15 cellular contexts compared by ENCODE assay signal in genomic region chr15:55990516-55990915, GRCh38. TPM values are rescaled to one million over a fixed set of nuclear protein-coding genes. Genes with fewer than 3 reads are reported as not detected.
DNase-seq lines count a peak whose midpoint lies in the region; ATAC-seq and TF ChIP-seq lines count a peak whose summit lies in the region.
"Had no signal": no experiment of that assay in that cellular context is flagged by ENCODE, and none has a peak within 500 bp of the region (broad histone marks: within the 10 kb centered on the region; RNA-seq: fewer than 3 reads in every experiment).

No MANE protein-coding gene starts in this region.

- no peak overlapping the region for H3K27ac Mint-ChIP-seq in CD4-positive, alpha-beta T cell
- no peak overlapping the region for H3K27ac Mint-ChIP-seq in immature natural killer cell
- peak overlapping the region in 1 of 8 donors; percentile 48 for H3K27ac Mint-ChIP-seq in CD8-positive, alpha-beta memory T cell

- H3K36me3 Mint-ChIP-seq in CD4-positive, alpha-beta T cell (ENCODE audit: low read depth), result peaks cover 7% of the 10 kb centered on the region
- H3K36me3 Mint-ChIP-seq in immature natural killer cell, result peaks cover 3 to 8% (median 5%) of the 10 kb centered on the region in 3 donors
- peaks cover 2 to 5% (median 3%) of the 10 kb centered on the region in 3 donors for H3K36me3 Mint-ChIP-seq in CD8-positive, alpha-beta memory T cell

- peaks cover 5% of the 10 kb centered on the region for H3K9me3 Mint-ChIP-seq in CD4-positive, alpha-beta T cell
- H3K9me3 Mint-ChIP-seq in immature natural killer cell, result no peaks in the 10 kb centered on the region
- H3K9me3 Mint-ChIP-seq in CD8-positive, alpha-beta memory T cell, result peaks cover 0 to 2% (median 0%) of the 10 kb centered on the region in 5 donors

- peaks cover 21% of the 10 kb centered on the region for H3K4me1 ChIP-seq in RWPE2 (ENCODE audit: insufficient read depth, poor library complexity, severe bottlenecking)
- H3K4me1 ChIP-seq in vagina, result peaks cover 30% of the 10 kb centered on the region
- H3K4me1 ChIP-seq in CD8-positive, alpha-beta memory T cell (ENCODE audit: insufficient read depth, low read length), result no peaks in the 10 kb centered on the region

- POLR2A ChIA-PET in CD4-positive, alpha-beta T cell (lab: Charles Lee), result no interaction called here
- POLR2A ChIA-PET in CD8-positive, alpha-beta memory T cell (lab: Charles Lee), result no interaction called here

- CTCF ChIA-PET in CD4-positive, alpha-beta T cell (lab: Charles Lee), result no interaction called here
- CTCF ChIA-PET in CD8-positive, alpha-beta memory T cell (lab: Charles Lee), result no interaction called here

- DNase-seq in CD4-positive, alpha-beta T cell, result no peak
- DNase-seq in DMS79 treated with DMSO at 0.1 percent for 48 hours (lab: John Stamatoyannopoulos, UW) (peak; percentile 41), RWPE2 (ENCODE audit: low spot score) (no peak), left kidney (ENCODE audit: low read depth, low spot score) (peak; percentile 40), vagina (ENCODE audit: extremely low spot score in 2 of 2) (no peak), immature natural killer cell (no peak)
- no peak for DNase-seq in CD8-positive, alpha-beta memory T cell
- DNase-seq: BE2C, DMS 273 treated with DMSO at 0.1 percent for 48 hours, EL, H7, NCI-H1105 treated with DMSO at 0.1 percent for 48 hours, NCI-H2029, NCI-H446 treated with DMSO at 0.1 percent for 48 hours, SIG-M5 had no signal

- ATAC-seq in CD4-positive, alpha-beta T cell (ENCODE audit: poor library complexity), result no peak
- ATAC-seq in RWPE2 (ENCODE audit: low read depth), result no peak

- no peak overlapping the region for H3K27ac ChIP-seq in CD4-positive, alpha-beta T cell (ENCODE audit: low read depth, low read length)
- H3K27ac ChIP-seq in RWPE2 (ENCODE audit: poor library complexity, severe bottlenecking) (peak overlapping the region; percentile 84), vagina (no peak overlapping the region)
- H3K27ac ChIP-seq in CD8-positive, alpha-beta memory T cell (ENCODE audit: low read depth, low read length), result no peak overlapping the region

- no peak overlapping the region for H3K4me3 ChIP-seq in RWPE2 (ENCODE audit: severe bottlenecking)
- no peak overlapping the region for H3K4me3 ChIP-seq in vagina
- no peak overlapping the region for H3K4me3 ChIP-seq in CD8-positive, alpha-beta memory T cell (ENCODE audit: low read length)

- no peaks in the 10 kb centered on the region for H3K27me3 Mint-ChIP-seq in CD4-positive, alpha-beta T cell
- peaks cover 0 to 3% (median 0%) of the 10 kb centered on the region in 3 donors for H3K27me3 Mint-ChIP-seq in immature natural killer cell (ENCODE audit: low read depth in 3 of 3)
- no peaks in the 10 kb centered on the region for H3K27me3 Mint-ChIP-seq in CD8-positive, alpha-beta memory T cell

- peaks cover 5% of the 10 kb centered on the region for H3K27me3 ChIP-seq in CD4-positive, alpha-beta T cell (ENCODE audit: control insufficient read depth, insufficient read depth, low read length)
- H3K27me3 ChIP-seq in RWPE2 (ENCODE audit: insufficient read depth, poor library complexity, severe bottlenecking) (no peaks in the 10 kb centered on the region), vagina (no peaks in the 10 kb centered on the region)
- H3K27me3 ChIP-seq in CD8-positive, alpha-beta memory T cell (ENCODE audit: insufficient read depth, low read length, poor library complexity, severe bottlenecking), result no peaks in the 10 kb centered on the region
- H3K27me3 ChIP-seq: BE2C had no signal

- no peak for TF ChIP-seq POLR2A in vagina (IDR thresholded peaks at IDR 0.05)

- H3K9me3 ChIP-seq in CD4-positive, alpha-beta T cell (ENCODE audit: control insufficient read depth, low read length), result no peaks in the 10 kb centered on the region
- H3K9me3 ChIP-seq in RWPE2 (ENCODE audit: severe bottlenecking) (no peaks in the 10 kb centered on the region), vagina (no peaks in the 10 kb centered on the region)
- no peaks in the 10 kb centered on the region for H3K9me3 ChIP-seq in CD8-positive, alpha-beta memory T cell (ENCODE audit: low read length)
- H3K9me3 ChIP-seq: BE2C had no signal

- no peak for TF ChIP-seq CTCF in CD4-positive, alpha-beta T cell (IDR thresholded peaks at IDR 0.05)
- TF ChIP-seq CTCF in RWPE2 (IDR thresholded peaks at IDR 0.05; ENCODE audit: poor library complexity, severe bottlenecking) (no peak), vagina (IDR thresholded peaks at IDR 0.05) (no peak)

- peak overlapping the region; percentile 28 for H3K4me3 Mint-ChIP-seq in CD4-positive, alpha-beta T cell
- H3K4me3 Mint-ChIP-seq in immature natural killer cell, result no peak overlapping the region
- peak overlapping the region in 1 of 7 donors; percentile 39 for H3K4me3 Mint-ChIP-seq in CD8-positive, alpha-beta memory T cell

- H3K36me3 ChIP-seq in RWPE2 (ENCODE audit: low read depth), result 0 out of 2 replicates have a peak, but pooled peaks cover 8% of the 10 kb centered on the region
- H3K36me3 ChIP-seq in vagina, result no peaks in the 10 kb centered on the region
- H3K36me3 ChIP-seq in CD8-positive, alpha-beta memory T cell (ENCODE audit: insufficient read depth, low read length), result no peaks in the 10 kb centered on the region

- peaks cover 22% of the 10 kb centered on the region for H3K4me1 Mint-ChIP-seq in CD4-positive, alpha-beta T cell (ENCODE audit: low read depth)
- peaks cover 15 to 16% of the 10 kb centered on the region in 2 donors for H3K4me1 Mint-ChIP-seq in immature natural killer cell
- peaks cover 12 to 27% (median 22%) of the 10 kb centered on the region in 3 donors for H3K4me1 Mint-ChIP-seq in CD8-positive, alpha-beta memory T cell

- intact Hi-C loops in CD4-positive, alpha-beta T cell (cut with DNase I, micrococcal nuclease), result loop anchor here (2.0 to 5.0 kb wide), 3 partner anchors 52 to 252 kb away; partner anchors contain the start of gene RFX7 (in 1 of the 2)
- intact Hi-C loops in vagina (cut with DNase I), result no loop called here

RNA-seq across cellular contexts. Expression of gene NEDD4, which starts 2.9 kb away (rescaled TPM):
- total RNA-seq in CD4-positive, alpha-beta T cell, result 1 to 10 TPM; 2.6 to 2.7 TPM
- 21.9 TPM for total RNA-seq in vagina
- 1 to 10 TPM; 3.2 to 5.1 (median 3.8) TPM for polyA plus RNA-seq in immature natural killer cell
- total RNA-seq in CD8-positive, alpha-beta memory T cell, result 1 to 10 TPM; 8.2 to 9.7 TPM
- 3.3 TPM for polyA plus RNA-seq in CD8-positive, alpha-beta memory T cell

Comparison
In these comparisons a context has a peak if more than half of its experiments do, and no peak if none do; other contexts are left out.
1. DNase-seq: peak in DMS79 treated with DMSO at 0.1 percent for 48 hours (single experiment) and left kidney (single experiment); none in CD4-positive, alpha-beta T cell (0 of 10), RWPE2 (single experiment), vagina (0 of 2), immature natural killer cell (0 of 3) and CD8-positive, alpha-beta memory T cell (0 of 5).